In the genomic region with DNA sequence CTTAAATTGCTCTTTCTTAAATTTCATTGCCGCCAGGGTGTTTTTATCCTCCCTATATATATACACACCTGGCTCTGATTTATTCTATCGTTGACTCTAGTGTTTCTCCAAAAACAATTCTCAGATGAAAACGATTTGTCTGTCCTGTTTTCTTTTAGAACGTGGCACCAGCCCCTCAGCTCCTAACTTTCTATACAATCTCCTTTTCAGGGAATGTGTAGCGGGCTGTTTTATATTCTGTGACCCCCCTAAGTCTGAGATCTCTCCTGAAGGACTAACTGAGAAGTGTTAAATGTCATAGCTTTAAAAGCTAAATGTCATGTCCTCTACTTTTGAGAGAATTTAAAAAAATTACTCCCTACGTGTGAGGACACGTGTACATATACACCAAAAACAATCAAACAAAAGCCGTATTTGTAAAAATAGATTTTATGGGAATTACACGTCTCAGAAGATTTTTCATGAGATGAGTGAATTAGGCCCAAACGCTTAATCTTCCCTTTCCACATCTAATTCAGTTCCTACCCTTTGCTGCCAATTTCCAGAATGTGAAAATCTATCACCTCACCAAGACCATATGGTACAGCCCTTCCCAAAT, we compare ENCODE assay signal across 10 cellular contexts. TPM values are rescaled to one million over a fixed set of nuclear protein-coding genes. Genes with fewer than 3 reads are reported as not detected.
DNase-seq lines count a peak whose midpoint lies in the region; ATAC-seq, FAIRE-seq and TF ChIP-seq lines count a peak whose summit lies in the region.
"Had no signal": no experiment of that assay in that cellular context is flagged by ENCODE, and none has a peak within 500 bp of the region (broad histone marks: within the 10 kb centered on the region; RNA-seq: fewer than 3 reads in every experiment).

No MANE protein-coding gene starts in this region.

- H3K36me3 ChIP-seq in OCI-LY3 (replicated peaks; ENCODE audit: low read depth, low read length) (no peaks in the 10 kb centered on the region), neural cell (ENCODE audit: insufficient read depth, low read length) (no peaks in the 10 kb centered on the region)

- intact Hi-C loops in CD14-positive monocyte (cut with micrococcal nuclease): no loop called here

- peak overlapping the region in 1 of 2 donors; percentile 76 for H3K4me3 Mint-ChIP-seq in CD14-positive monocyte

- TF ChIP-seq RAD21 in A549 (conservative IDR thresholded peaks at IDR 0.05 in 1 of 2, IDR thresholded peaks at IDR 0.05 in 1 of 2): no peak
- no peak for TF ChIP-seq RAD21 in neural cell (conservative IDR thresholded peaks at IDR 0.05)

- peaks cover 3 to 7% of the 10 kb centered on the region in 2 donors for H3K36me3 Mint-ChIP-seq in CD14-positive monocyte
- H3K36me3 Mint-ChIP-seq: IgD-negative memory B cell had no signal

- H3K79me2 ChIP-seq in OCI-LY3 (ENCODE audit: low read length): no peaks in the 10 kb centered on the region
- H3K79me2 ChIP-seq in neural cell (replicated peaks; ENCODE audit: insufficient read depth, low read length): peaks cover 32% of the 10 kb centered on the region

- H3K9me2 ChIP-seq in neural cell (ENCODE audit: insufficient read depth, low read length): no peaks in the 10 kb centered on the region

- no peak for TF ChIP-seq POLR2A in A549 (IDR thresholded peaks at IDR 0.05; ENCODE audit: low read length)

- H4K20me1 ChIP-seq in OCI-LY3 (ENCODE audit: insufficient read depth, low read length) (no peaks in the 10 kb centered on the region), neural cell (ENCODE audit: insufficient read depth) (no peaks in the 10 kb centered on the region)

- no peak for TF ChIP-seq EP300 in A549 (IDR thresholded peaks at IDR 0.05)
- no peak for TF ChIP-seq EP300 in neural cell (conservative IDR thresholded peaks at IDR 0.05; ENCODE audit: poor library complexity, severe bottlenecking)

- H3K27me3 Mint-ChIP-seq in CD14-positive monocyte (ENCODE audit: low read depth in 3 of 3): peaks cover 55 to 70% (median 65%) of the 10 kb centered on the region in 3 donors

- H3K4me1 Mint-ChIP-seq in CD14-positive monocyte: peaks cover 19% of the 10 kb centered on the region

- no peak overlapping the region for H3K27ac Mint-ChIP-seq in CD14-positive monocyte
- H3K27ac Mint-ChIP-seq: IgD-negative memory B cell had no signal

- H3K4me1 ChIP-seq in A549 (peaks cover 13% of the 10 kb centered on the region), OCI-LY3 (ENCODE audit: low read length) (peaks cover 21% of the 10 kb centered on the region)

- FAIRE-seq in A549 (lab: Jason Lieb, UNC): no peak
- FAIRE-seq: D721Med had no signal

- H3K4me3 ChIP-seq in A549 (peak overlapping the region; percentile 56), OCI-LY3 (ENCODE audit: low read length) (peak overlapping the region; percentile 78), epithelial cell of esophagus (ENCODE audit: low read length) (peak overlapping the region; percentile 60), neural cell (ENCODE audit: low read length) (peak overlapping the region; percentile 83)

- ATAC-seq in A549: no peak
- ATAC-seq in HG03039 (IDR thresholded peaks at IDR 0.05; ENCODE audit: unreplicated experiment): no peak
- ATAC-seq in HG03442 (IDR thresholded peaks at IDR 0.05; ENCODE audit: unreplicated experiment): no peak
- ATAC-seq in HG03025 (IDR thresholded peaks at IDR 0.05; ENCODE audit: low FRiP score, unreplicated experiment): no peak

- H3K9me3 Mint-ChIP-seq in CD14-positive monocyte: peaks cover 0 to 15% (median 4%) of the 10 kb centered on the region in 7 donors

- no peaks in the 10 kb centered on the region for H3K27me3 ChIP-seq in OCI-LY3 (ENCODE audit: low read depth, low read length)
- H3K27me3 ChIP-seq in neural cell (ENCODE audit: insufficient read depth, low read depth, low read length): no peaks in the 10 kb centered on the region

- H2AFZ ChIP-seq in OCI-LY3 (ENCODE audit: low read depth, low read length) (peak overlapping the region; percentile 81; the same call in 1 of the 2 replicates), neural cell (ENCODE audit: low read depth, low read length) (peak overlapping the region; percentile 15)

- POLR2A ChIA-PET in A549 (lab: Yijun Ruan, JAX): no interaction called here

- no peak overlapping the region for H3K27ac ChIP-seq in A549
- no peak overlapping the region for H3K27ac ChIP-seq in OCI-LY3 (ENCODE audit: low read length)
- peak overlapping the region; percentile 70 for H3K27ac ChIP-seq in neural cell (ENCODE audit: low read length)

- 51% methylated on average over 10 of the region's 10 CpGs for WGBS in A549 (ENCODE audit: missing lambda C conversion rate)

- no peaks in the 10 kb centered on the region for H3F3A ChIP-seq in neural cell (ENCODE audit: insufficient read depth, low read length, poor library complexity, severe bottlenecking)

- H3K4me2 ChIP-seq in A549 (peak overlapping the region; percentile 89), OCI-LY3 (ENCODE audit: low read length) (peak overlapping the region; percentile 60), neural cell (ENCODE audit: low read length) (peak overlapping the region; percentile 57)

- H3K9me3 ChIP-seq in A549 (no peaks in the 10 kb centered on the region), OCI-LY3 (ENCODE audit: insufficient read depth, low read length) (no peaks in the 10 kb centered on the region), neural cell (ENCODE audit: low read length) (no peaks in the 10 kb centered on the region)

- DNase-seq in A549 (ENCODE audit: low read depth in 1 of 2, low spot score in 1 of 2): no peak
- no peak for DNase-seq in epithelial cell of esophagus (ENCODE audit: low read depth)
- no peak for DNase-seq in CD14-positive monocyte (ENCODE audit: low spot score)

- TF ChIP-seq CTCF in A549 (IDR thresholded peaks at IDR 0.05): no peak
- no peak for TF ChIP-seq CTCF in OCI-LY3 (IDR thresholded peaks at IDR 0.05; ENCODE audit: low read depth, low read length)
- no peak for TF ChIP-seq CTCF in epithelial cell of esophagus (IDR thresholded peaks at IDR 0.05; ENCODE audit: insufficient read depth, low read depth, low read length, missing control alignments)
- TF ChIP-seq CTCF in neural cell (IDR thresholded peaks at IDR 0.05; ENCODE audit: poor library complexity, severe bottlenecking): no peak
- no peak for TF ChIP-seq CTCF in CD14-positive monocyte (IDR thresholded peaks at IDR 0.05)

- peak overlapping the region; percentile 51 for H3K9ac ChIP-seq in OCI-LY3 (ENCODE audit: low read length)
- peak overlapping the region; percentile 92 for H3K9ac ChIP-seq in neural cell (ENCODE audit: low read length)

- CTCF ChIA-PET in A549 (lab: Yijun Ruan, JAX): no interaction called here

TF ChIP-seq in A549, 52 proteins besides CTCF, POLR2A, EP300 and RAD21:
- peak; percentile 92; the same call in 1 of the 2 replicates for TF ChIP-seq RNF2 (IDR thresholded peaks at IDR 0.05; ENCODE audit: borderline replicate concordance, low read depth)
- peak; percentile 89; the same call in 1 of the 2 replicates for TF ChIP-seq CBX8 (IDR thresholded peaks at IDR 0.05)
- TF ChIP-seq, protein P1, sequence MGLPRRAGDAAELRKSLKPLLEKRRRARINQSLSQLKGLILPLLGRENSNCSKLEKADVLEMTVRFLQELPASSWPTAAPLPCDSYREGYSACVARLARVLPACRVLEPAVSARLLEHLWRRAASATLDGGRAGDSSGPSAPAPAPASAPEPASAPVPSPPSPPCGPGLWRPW (IDR thresholded peaks at IDR 0.05): no peak
TF ChIP-seq in A549: peak in this region for 2.

TF ChIP-seq in neural cell, 6 proteins besides CTCF, POLR2A, EP300 and RAD21:
- TF ChIP-seq, protein P2, sequence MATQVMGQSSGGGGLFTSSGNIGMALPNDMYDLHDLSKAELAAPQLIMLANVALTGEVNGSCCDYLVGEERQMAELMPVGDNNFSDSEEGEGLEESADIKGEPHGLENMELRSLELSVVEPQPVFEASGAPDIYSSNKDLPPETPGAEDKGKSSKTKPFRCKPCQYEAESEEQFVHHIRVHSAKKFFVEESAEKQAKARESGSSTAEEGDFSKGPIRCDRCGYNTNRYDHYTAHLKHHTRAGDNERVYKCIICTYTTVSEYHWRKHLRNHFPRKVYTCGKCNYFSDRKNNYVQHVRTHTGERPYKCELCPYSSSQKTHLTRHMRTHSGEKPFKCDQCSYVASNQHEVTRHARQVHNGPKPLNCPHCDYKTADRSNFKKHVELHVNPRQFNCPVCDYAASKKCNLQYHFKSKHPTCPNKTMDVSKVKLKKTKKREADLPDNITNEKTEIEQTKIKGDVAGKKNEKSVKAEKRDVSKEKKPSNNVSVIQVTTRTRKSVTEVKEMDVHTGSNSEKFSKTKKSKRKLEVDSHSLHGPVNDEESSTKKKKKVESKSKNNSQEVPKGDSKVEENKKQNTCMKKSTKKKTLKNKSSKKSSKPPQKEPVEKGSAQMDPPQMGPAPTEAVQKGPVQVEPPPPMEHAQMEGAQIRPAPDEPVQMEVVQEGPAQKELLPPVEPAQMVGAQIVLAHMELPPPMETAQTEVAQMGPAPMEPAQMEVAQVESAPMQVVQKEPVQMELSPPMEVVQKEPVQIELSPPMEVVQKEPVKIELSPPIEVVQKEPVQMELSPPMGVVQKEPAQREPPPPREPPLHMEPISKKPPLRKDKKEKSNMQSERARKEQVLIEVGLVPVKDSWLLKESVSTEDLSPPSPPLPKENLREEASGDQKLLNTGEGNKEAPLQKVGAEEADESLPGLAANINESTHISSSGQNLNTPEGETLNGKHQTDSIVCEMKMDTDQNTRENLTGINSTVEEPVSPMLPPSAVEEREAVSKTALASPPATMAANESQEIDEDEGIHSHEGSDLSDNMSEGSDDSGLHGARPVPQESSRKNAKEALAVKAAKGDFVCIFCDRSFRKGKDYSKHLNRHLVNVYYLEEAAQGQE (IDR thresholded peaks at IDR 0.05; ENCODE audit: borderline replicate concordance): no peak
- TF ChIP-seq MXI1 (conservative IDR thresholded peaks at IDR 0.05; ENCODE audit: poor library complexity, severe bottlenecking) (no peak), TAF1 (IDR thresholded peaks at IDR 0.05; ENCODE audit: low read depth) (no peak), EZH2 (IDR thresholded peaks at IDR 0.05; ENCODE audit: borderline replicate concordance, insufficient read depth, low read length, poor library complexity, severe bottlenecking) (no peak), SMC3 (conservative IDR thresholded peaks at IDR 0.05; ENCODE audit: poor library complexity) (no peak), POLR2AphosphoS5 (IDR thresholded peaks at IDR 0.05) (no peak)

RNA-seq across cellular contexts. Expression of a gene that starts 0.8 kb away (rescaled TPM):
- polyA plus RNA-seq in A549 (2011; rRNA removed) (0.18 and 0.26 TPM in 2 replicates), A549 (2017; fragmentation: RNase III; extraction: RNeasy Plus Mini Kit Qiagen cat#74134 plus additional on column Dnase treatment) (0.21 to 0.33 TPM (median 0.25 TPM) in 3 replicates), neural cell (35.2 and 53.5 TPM in 2 replicates), CD14-positive monocyte (under 1 TPM in 1 of 2 donors, not detected in 1; 0.38 TPM)
- polyA plus RNA-seq in A549 (2012; cell fraction: cytosol; rRNA removed): 0.03 and 0.05 TPM in 2 replicates
- 0.05 and 0.11 TPM in 2 replicates for polyA plus RNA-seq in A549 (2012; cell fraction: nucleus; rRNA removed)
- polyA minus RNA-seq in A549 (2011; rRNA and poly(A)+ RNA removed): 0.21 and 0.88 TPM in 2 replicates
- 59.2 and 66.0 TPM in 2 replicates for polyA minus RNA-seq in neural cell
- polyA plus RNA-seq: IgD-negative memory B cell had no signal

Comparison
In these comparisons a context has a peak if more than half of its experiments do, and no peak if none do; other contexts are left out.
1. RNA of a gene that starts 0.8 kb away (polyA plus RNA-seq): 35.2 to 53.5 TPM in neural cell; 0.38 TPM in CD14-positive monocyte and 0.03 to 0.33 TPM in A549; every median in the first group is over 10 times any median in the second.
2. Peak in every context shown above with its lines, with median percentiles within 50 percentile points of each other: H3K4me2 ChIP-seq and H3K4me3 ChIP-seq.